20 cellular contexts compared by ENCODE assay signal in the genomic region with DNA sequence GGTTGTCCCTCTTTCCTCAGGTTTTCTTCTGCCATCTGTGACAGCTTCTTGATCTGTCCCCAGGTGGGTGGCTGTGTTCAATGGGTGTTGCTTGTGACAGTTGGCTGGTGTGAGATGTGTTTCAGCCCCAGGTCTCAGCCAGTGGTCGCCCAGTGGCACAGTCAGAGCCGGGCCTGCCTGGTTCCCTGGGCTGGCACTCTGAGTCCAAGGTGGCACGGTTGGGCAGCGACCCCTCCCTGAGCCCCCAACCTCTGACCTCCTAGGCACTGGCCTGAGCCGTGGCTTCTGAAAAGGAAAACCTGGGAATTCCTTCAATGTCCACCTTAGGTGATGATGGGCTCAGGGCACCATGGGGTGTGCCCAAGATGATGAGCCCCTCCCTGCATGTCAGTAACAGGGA. TPM values are rescaled to one million over a fixed set of nuclear protein-coding genes. Genes with fewer than 3 reads are reported as not detected.
"Had no signal": no experiment of that assay in that cellular context is flagged by ENCODE, and none has a peak within 500 bp of the region (broad histone marks: within the 10 kb centered on the region; RNA-seq: fewer than 3 reads in every experiment).

No MANE protein-coding gene starts in this region.

- H3K79me2 ChIP-seq: hepatocyte had no signal

- ATAC-seq: activated CD4-positive, CD25-positive, alpha-beta regulatory T cell treated with anti-CD3 and anti-CD28 coated beads, Interleukin-2, amount 50 U/mL, for 24 hours; activated naive CD4-positive, alpha-beta T cell treated with anti-CD3 and anti-CD28 coated beads, Interleukin-2, amount 50 U/mL, for 72 hours; body of pancreas had no signal

- H3K4me1 ChIP-seq: body of pancreas, esophagus squamous epithelium, tibial nerve had no signal

- H3K27me3 ChIP-seq: body of pancreas, hepatocyte had no signal

- DNase-seq: activated CD4-positive, alpha-beta T cell treated with anti-CD3 and anti-CD28 coated beads, Interleukin-2, amount 50 U/mL, for 1 hour; activated CD8-positive, alpha-beta memory T cell treated with anti-CD3 and anti-CD28 coated beads for 24 hours; amniotic stem cell; cortex of kidney; effector CD4-positive, alpha-beta T cell; esophagus squamous epithelium; midbrain; small intestine; stimulated activated CD4-positive, alpha-beta T cell treated with anti-CD3 and anti-CD28 coated beads, Interleukin-4, amount 100 ng/mL, for 24 hours; stimulated activated naive CD4-positive, alpha-beta T cell had no signal

- H3K36me3 Mint-ChIP-seq: activated naive CD4-positive, alpha-beta T cell treated with anti-CD3 and anti-CD28 coated beads, Interleukin-2, amount 50 U/mL, for 72 hours had no signal

- H3K27ac ChIP-seq: body of pancreas, esophagus squamous epithelium, hepatocyte, tibial nerve had no signal

- H2AFZ ChIP-seq: hepatocyte had no signal

- H3K4me3 Mint-ChIP-seq: central memory CD8-positive, alpha-beta T cell; neural crest cell had no signal

- H3K4me2 ChIP-seq: hepatocyte had no signal

- H3K9me3 ChIP-seq: body of pancreas, esophagus squamous epithelium, tibial nerve had no signal

- H3K9me3 Mint-ChIP-seq: activated naive CD4-positive, alpha-beta T cell treated with anti-CD3 and anti-CD28 coated beads, Interleukin-2, amount 50 U/mL, for 72 hours; central memory CD8-positive, alpha-beta T cell; neural crest cell had no signal

- H3K27ac Mint-ChIP-seq: activated naive CD4-positive, alpha-beta T cell treated with anti-CD3 and anti-CD28 coated beads, Interleukin-2, amount 50 U/mL, for 72 hours had no signal

- H3K4me1 Mint-ChIP-seq: central memory CD8-positive, alpha-beta T cell had no signal

RNA-seq across cellular contexts. Expression of gene PRODH, which starts 14.0 kb away (rescaled TPM):
- total RNA-seq: endothelial cell of umbilical vein, fibroblast of villous mesenchyme, glomerular endothelial cell had no signal
